ENCODE assay signal across 8 cellular contexts in the genomic region with DNA sequence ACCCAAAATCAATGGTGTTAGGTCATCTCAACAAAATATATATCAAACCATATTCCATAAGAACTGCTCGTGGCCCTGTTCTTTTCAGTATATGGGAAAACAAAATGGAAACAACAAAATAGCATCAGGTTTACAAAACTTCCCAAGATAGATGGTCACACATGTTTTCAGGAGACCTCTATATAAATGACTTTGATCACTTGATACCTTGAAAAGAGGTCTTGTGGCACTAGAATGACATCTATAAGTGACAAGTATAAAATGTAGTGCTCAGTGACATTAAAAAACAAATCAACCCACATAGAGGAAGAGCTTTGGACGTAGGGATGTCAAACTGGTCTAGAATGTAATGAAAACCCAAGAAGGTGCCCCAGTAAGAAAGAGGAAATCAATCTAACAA. TPM values are rescaled to one million over a fixed set of nuclear protein-coding genes. Genes with fewer than 3 reads are reported as not detected.
DNase-seq lines count a peak whose midpoint lies in the region; ATAC-seq and TF ChIP-seq lines count a peak whose summit lies in the region.
"Not testable (repeated sequence)": the region's sequence is repeated elsewhere in the genome, so short reads cannot be mapped to it uniquely, and the experiment has no call there.

A gene with protein sequence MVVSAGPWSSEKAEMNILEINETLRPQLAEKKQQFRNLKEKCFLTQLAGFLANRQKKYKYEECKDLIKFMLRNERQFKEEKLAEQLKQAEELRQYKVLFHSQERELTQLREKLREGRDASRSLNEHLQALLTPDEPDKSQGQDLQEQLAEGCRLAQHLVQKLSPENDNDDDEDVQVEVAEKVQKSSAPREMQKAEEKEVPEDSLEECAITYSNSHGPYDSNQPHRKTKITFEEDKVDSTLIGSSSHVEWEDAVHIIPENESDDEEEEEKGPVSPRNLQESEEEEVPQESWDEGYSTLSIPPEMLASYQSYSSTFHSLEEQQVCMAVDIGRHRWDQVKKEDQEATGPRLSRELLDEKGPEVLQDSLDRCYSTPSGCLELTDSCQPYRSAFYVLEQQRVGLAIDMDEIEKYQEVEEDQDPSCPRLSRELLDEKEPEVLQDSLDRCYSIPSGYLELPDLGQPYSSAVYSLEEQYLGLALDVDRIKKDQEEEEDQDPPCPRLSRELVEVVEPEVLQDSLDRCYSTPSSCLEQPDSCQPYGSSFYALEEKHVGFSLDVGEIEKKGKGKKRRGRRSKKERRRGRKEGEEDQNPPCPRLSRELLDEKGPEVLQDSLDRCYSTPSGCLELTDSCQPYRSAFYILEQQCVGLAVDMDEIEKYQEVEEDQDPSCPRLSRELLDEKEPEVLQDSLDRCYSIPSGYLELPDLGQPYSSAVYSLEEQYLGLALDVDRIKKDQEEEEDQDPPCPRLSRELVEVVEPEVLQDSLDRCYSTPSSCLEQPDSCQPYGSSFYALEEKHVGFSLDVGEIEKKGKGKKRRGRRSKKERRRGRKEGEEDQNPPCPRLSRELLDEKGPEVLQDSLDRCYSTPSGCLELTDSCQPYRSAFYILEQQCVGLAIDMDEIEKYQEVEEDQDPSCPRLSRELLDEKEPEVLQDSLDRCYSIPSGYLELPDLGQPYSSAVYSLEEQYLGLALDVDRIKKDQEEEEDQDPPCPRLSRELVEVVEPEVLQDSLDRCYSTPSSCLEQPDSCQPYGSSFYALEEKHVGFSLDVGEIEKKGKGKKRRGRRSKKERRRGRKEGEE (N-terminal part only) (plus strand): TSS at position 301 of the 400 bp plus-strand sequence. CDS start 888 bp downstream, outside the sequence.

- TF ChIP-seq EP300 in transverse colon (IDR thresholded peaks at IDR 0.05; ENCODE audit: low read depth), result not testable (repeated sequence)

- not testable (repeated sequence) for H3K9me3 ChIP-seq in AG04450 (ENCODE audit: control insufficient read depth, insufficient read depth, low read length); mammary epithelial cell (replicated peaks; ENCODE audit: insufficient read depth, low read length); prostate gland; transverse colon

- H3K9ac ChIP-seq in mammary epithelial cell (ENCODE audit: insufficient read depth, low read length), result not testable (repeated sequence)

- in situ Hi-C loops in mammary epithelial cell (cut with MboI; ENCODE audit: low sequenced_read_pairs in 2 of 2); transverse colon (cut with MboI; ENCODE audit: low pct_ligation_motif_present in 1 of 4, low pct_unique_long_range_greater_than_20kb in 1 of 4, low sequenced_read_pairs in 3 of 4): not testable (repeated sequence)

- ATAC-seq in T-cell (replicated peaks in 1 of 4), result not testable (repeated sequence)

- intact Hi-C loops in mammary epithelial cell (cut with micrococcal nuclease); prostate gland (cut with DNase I); transverse colon (cut with DNase I; ENCODE audit: low total_unique reads): not testable (repeated sequence)

- not testable (repeated sequence) for DNase-seq in AG04450 (ENCODE audit: low read depth, low spot score); T-cell; mammary epithelial cell; kidney epithelial cell (ENCODE audit: low read depth); myocyte (ENCODE audit: low read depth); prostate gland (ENCODE audit: low spot score); transverse colon

- not testable (repeated sequence) for H3K36me3 Mint-ChIP-seq in T-cell

- not testable (repeated sequence) for H3K27ac Mint-ChIP-seq in T-cell

- not testable (repeated sequence) for TF ChIP-seq POLR2A in prostate gland (IDR thresholded peaks at IDR 0.05); transverse colon (IDR thresholded peaks at IDR 0.05)

- H2AFZ ChIP-seq in mammary epithelial cell (ENCODE audit: low read depth, low read length), result not testable (repeated sequence)

- H3K79me2 ChIP-seq in mammary epithelial cell (ENCODE audit: insufficient read depth, low read length), result not testable (repeated sequence)

- H3K4me1 ChIP-seq in mammary epithelial cell (ENCODE audit: insufficient read depth, low read length); prostate gland (replicated peaks); transverse colon: not testable (repeated sequence)

- not testable (repeated sequence) for H3K9me3 Mint-ChIP-seq in T-cell

- dilution Hi-C loops in mammary epithelial cell (cut with HindIII; ENCODE audit: low sequenced_read_pairs), result not testable (repeated sequence)

- not testable (repeated sequence) for TF ChIP-seq CTCF in AG04450 (IDR thresholded peaks at IDR 0.05; ENCODE audit: low read depth, low read length); mammary epithelial cell (conservative IDR thresholded peaks at IDR 0.05 in 1 of 2, IDR thresholded peaks at IDR 0.05 in 1 of 2; ENCODE audit: extremely low read depth in 1 of 2, insufficient read depth in 1 of 2, low read depth in 1 of 2, low read length in 2 of 2); kidney epithelial cell (IDR thresholded peaks at IDR 0.05; ENCODE audit: insufficient read depth, low read length, poor library complexity, severe bottlenecking); prostate gland (IDR thresholded peaks at IDR 0.05); transverse colon (IDR thresholded peaks at IDR 0.05)

- CTCF ChIA-PET in AG04450 (lab: Charles Lee); T-cell (lab: Charles Lee); activated CD8-positive, alpha-beta memory T cell treated with anti-CD3 and anti-CD28 coated beads for 36 hours (lab: Charles Lee); mammary epithelial cell (lab: Charles Lee; ENCODE audit: low non-redundant PET): not testable (repeated sequence)

- H4K20me1 ChIP-seq in mammary epithelial cell (ENCODE audit: insufficient read depth, low read length), result not testable (repeated sequence)

- not testable (repeated sequence) for H3K27me3 ChIP-seq in AG04450 (ENCODE audit: control insufficient read depth, insufficient read depth, low read length); mammary epithelial cell (ENCODE audit: insufficient read depth, low read length); kidney epithelial cell (ENCODE audit: control insufficient read depth, insufficient read depth, low read length); prostate gland (replicated peaks; ENCODE audit: insufficient read depth); transverse colon

- H3K27ac ChIP-seq in AG04450 (ENCODE audit: low read depth, low read length); mammary epithelial cell (ENCODE audit: insufficient read depth, low read depth, low read length); prostate gland; transverse colon: not testable (repeated sequence)

- not testable (repeated sequence) for H3K36me3 ChIP-seq in mammary epithelial cell (ENCODE audit: insufficient read depth, low read length); kidney epithelial cell (ENCODE audit: control insufficient read depth, insufficient read depth, low read length); prostate gland; transverse colon

- 100% methylated on average over 1 of the region's 2 CpGs for WGBS in mammary epithelial cell (ENCODE audit: low coverage, missing lambda C conversion rate)
- 89% methylated on average over 1 of the region's 2 CpGs for WGBS in prostate gland
- WGBS in transverse colon (ENCODE audit: low coverage in 1 of 2), 2 donors, result 86% methylated on average over 1 of the region's 2 CpGs; no CpG with 5 or more reads in 1 of the 2 donors

- POLR2A ChIA-PET in AG04450 (lab: Yijun Ruan, JAX); T-cell (lab: Charles Lee); activated CD8-positive, alpha-beta memory T cell treated with anti-CD3 and anti-CD28 coated beads for 36 hours (lab: Charles Lee): not testable (repeated sequence)

- H3K4me1 Mint-ChIP-seq in T-cell, result not testable (repeated sequence)

- not testable (repeated sequence) for BruUV-seq in mammary epithelial cell (replicated peaks; lab: Mats Ljungman, UMichigan)

- H3K4me2 ChIP-seq in mammary epithelial cell (ENCODE audit: insufficient read depth, low read depth, low read length), result not testable (repeated sequence)

- H3K4me3 Mint-ChIP-seq in T-cell, result not testable (repeated sequence)

- H3K27me3 Mint-ChIP-seq in T-cell, result not testable (repeated sequence)

- H3K4me3 ChIP-seq in AG04450 (ENCODE audit: low read depth, low read length); mammary epithelial cell (replicated peaks in 1 of 3; ENCODE audit: insufficient read depth in 1 of 3, low read depth in 2 of 3, low read length in 3 of 3); kidney epithelial cell (ENCODE audit: low read depth, low read length); prostate gland; transverse colon: not testable (repeated sequence)

RNA-seq across cellular contexts. Expression of the gene that starts here (rescaled TPM):
- 11.4 and 12.7 TPM in 2 replicates for polyA plus RNA-seq in AG04450 (2011; rRNA removed)
- 19.4 and 27.5 TPM in 2 replicates for polyA minus RNA-seq in AG04450 (2011; rRNA and poly(A)+ RNA removed)
- 100 to 1,000 TPM in 1 of 5 donors, 10 to 100 TPM in 4; 59.3 to 101 (median 81.7) TPM for total RNA-seq in T-cell
- 10 to 100 TPM; 10.6 TPM for total RNA-seq in activated CD8-positive, alpha-beta memory T cell treated with anti-CD3 and anti-CD28 coated beads for 36 hours
- total RNA-seq in mammary epithelial cell, result 10 to 100 TPM; 17.5 to 25.4 TPM
- 4.6 TPM for polyA plus RNA-seq in mammary epithelial cell
- polyA minus RNA-seq in mammary epithelial cell, result 10.9 TPM
- 14.9 and 17.5 TPM in 2 replicates for total RNA-seq in kidney epithelial cell
- total RNA-seq in myocyte, result 11.1 and 13.3 TPM in 2 replicates
- 7.0 TPM for polyA plus RNA-seq in myocyte (2012)
- total RNA-seq in prostate gland, result 10 to 100 TPM; 14.8 to 15.5 TPM
- total RNA-seq in transverse colon, result 10 to 100 TPM; 12.7 to 24.1 (median 19.1) TPM
